ENCODE assay signal across 21 cellular contexts in genomic region chr5:175685701-175686350, GRCh38. TPM values are rescaled to one million over a fixed set of nuclear protein-coding genes. Genes with fewer than 3 reads are reported as not detected.
"Had no signal": no experiment of that assay in that cellular context is flagged by ENCODE, and none has a peak within 500 bp of the region (broad histone marks: within the 10 kb centered on the region; RNA-seq: fewer than 3 reads in every experiment).

No MANE protein-coding gene starts in this region.

- H3K4me1 ChIP-seq: prostate gland, thyroid gland, upper lobe of right lung had no signal

- H3K27ac ChIP-seq: ascending aorta, brain microvascular endothelial cell, esophagus muscularis mucosa, prostate gland, thyroid gland, upper lobe of right lung had no signal

- DNase-seq: activated CD4-positive, alpha-beta T cell treated with anti-CD3 and anti-CD28 coated beads for 1 hour; activated CD4-positive, alpha-beta T cell treated with anti-CD3 and anti-CD28 coated beads, Interleukin-2, amount 50 U/mL, for 1 hour; activated CD8-positive, alpha-beta T cell treated with anti-CD3 and anti-CD28 coated beads, Interleukin-2, amount 10 ng/mL, durations not matched to agents 7 days and 5 days; activated gamma-delta T cell; brain microvascular endothelial cell; glutamatergic neuron; hypothalamus; left colon; naive thymus-derived CD4-positive, alpha-beta T cell; stimulated activated CD4-positive, alpha-beta T cell treated with anti-CD3 and anti-CD28 coated beads, Interleukin-12 subunit alpha, Interleukin-12 subunit beta, amount 100 ng/mL, for 4 hours; stimulated activated CD4-positive, alpha-beta T cell treated with anti-CD3 and anti-CD28 coated beads, Interleukin-4, amount 100 ng/mL, for 4 hours; stimulated activated naive CD8-positive, alpha-beta T cell treated with anti-CD3 and anti-CD28 coated beads, Interleukin-15, Interleukin-2, amounts not matched to agents 100 U/mL and 50 U/mL, for 24 hours; T-helper 1 cell; thyroid gland had no signal

- ATAC-seq: activated CD8-positive, alpha-beta T cell treated with anti-CD3 and anti-CD28 coated beads, Interleukin-2, amount 10 ng/mL, durations not matched to agents 7 days and 5 days; left colon; naive thymus-derived CD4-positive, alpha-beta T cell; stimulated activated naive CD8-positive, alpha-beta T cell treated with anti-CD3 and anti-CD28 coated beads, Interleukin-15, Interleukin-2, amounts not matched to agents 100 U/mL and 50 U/mL, for 24 hours; upper lobe of right lung had no signal

- H3K36me3 ChIP-seq: ascending aorta, brain microvascular endothelial cell, prostate gland, thyroid gland, upper lobe of right lung had no signal

- H3K9me3 ChIP-seq: ascending aorta, esophagus muscularis mucosa, prostate gland, thyroid gland, upper lobe of right lung had no signal

- H3K4me3 ChIP-seq: ascending aorta, coronary artery, esophagus muscularis mucosa, prostate gland, thyroid gland, upper lobe of right lung had no signal

- H3K27me3 ChIP-seq: ascending aorta, brain microvascular endothelial cell, thyroid gland had no signal

RNA-seq across cellular contexts. Expression of gene HRH2, which starts 28.0 kb away (rescaled TPM):
- total RNA-seq: lung microvascular endothelial cell, osteocyte had no signal
